Comparison of ENCODE assay signal across 20 cellular contexts in the genomic region with DNA sequence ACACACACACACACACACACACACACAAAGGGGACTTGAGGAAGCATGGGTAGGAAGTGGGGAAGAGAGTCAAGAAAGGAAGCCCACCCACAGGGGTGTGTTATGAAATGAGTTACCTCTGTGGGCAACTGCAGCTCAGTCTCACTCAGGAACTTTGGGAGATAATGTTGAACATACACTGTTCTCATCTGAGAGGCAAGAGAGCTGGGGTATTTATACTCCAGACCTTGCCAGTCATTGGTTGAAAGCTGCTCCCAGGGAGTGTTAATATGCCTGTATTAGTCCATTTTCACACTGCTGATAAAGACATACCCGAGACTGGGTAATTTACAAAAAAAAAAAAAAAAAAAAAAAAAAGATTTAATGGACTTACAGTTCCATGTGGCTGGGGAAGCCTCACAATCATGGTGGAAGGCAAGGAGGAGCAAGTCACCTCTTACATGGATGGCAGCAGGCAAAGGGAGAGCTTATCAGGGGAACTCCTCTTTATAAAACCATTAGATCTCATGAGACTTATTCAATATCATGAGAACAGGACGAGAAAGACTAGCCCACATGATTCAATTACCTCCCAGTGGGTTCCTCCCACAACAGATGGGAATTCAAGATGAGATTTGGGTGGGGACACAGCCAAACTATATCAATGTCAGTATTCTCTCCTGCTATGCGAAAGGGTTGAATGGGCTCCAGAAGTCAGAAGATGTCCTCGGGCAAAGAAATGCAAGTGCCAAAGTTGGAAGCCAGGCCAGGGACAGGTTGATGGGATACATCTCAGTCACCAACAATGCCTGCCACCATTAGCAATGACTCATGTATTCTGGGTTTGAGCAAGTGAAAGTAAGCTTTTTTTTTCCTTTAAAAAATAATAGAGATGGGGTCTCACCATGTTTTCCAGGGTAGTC.
DNase-seq lines count a peak whose midpoint lies in the region; ATAC-seq, FAIRE-seq and TF ChIP-seq lines count a peak whose summit lies in the region.
"Had no signal": no experiment of that assay in that cellular context is flagged by ENCODE, and none has a peak within 500 bp of the region (broad histone marks: within the 10 kb centered on the region; RNA-seq: fewer than 3 reads in every experiment).

No MANE protein-coding gene starts in this region.

- H3K4me3 ChIP-seq in A549 (no peak overlapping the region), HEK293 (ENCODE audit: low read depth, low read length) (no peak overlapping the region), astrocyte (ENCODE audit: insufficient read depth, low read depth, low read length) (no peak overlapping the region), gastrocnemius medialis (no peak overlapping the region)

- H3K36me3 ChIP-seq in HEK293 (ENCODE audit: control insufficient read depth in 2 of 2, insufficient read depth in 1 of 2, low read length in 2 of 2) (no peaks in the 10 kb centered on the region), astrocyte (ENCODE audit: insufficient read depth, low read length) (no peaks in the 10 kb centered on the region), gastrocnemius medialis (no peaks in the 10 kb centered on the region)

- H3K4me3 Mint-ChIP-seq in astrocyte (ENCODE audit: unreplicated experiment): no peak overlapping the region
- H3K4me3 Mint-ChIP-seq: CD4-positive, alpha-beta T cell; H9 had no signal

- no peak for TF ChIP-seq RAD21 in A549 (conservative IDR thresholded peaks at IDR 0.05 in 1 of 2, IDR thresholded peaks at IDR 0.05 in 1 of 2)

- H3K9me3 Mint-ChIP-seq in astrocyte (ENCODE audit: unreplicated experiment): peaks cover 12% of the 10 kb centered on the region

- TF ChIP-seq EP300 in A549 (IDR thresholded peaks at IDR 0.05): no peak

- no peak overlapping the region for H3K9ac ChIP-seq in astrocyte (ENCODE audit: low read length)

- FAIRE-seq in A549 (lab: Jason Lieb, UNC) (no peak), astrocyte (lab: Jason Lieb, UNC) (no peak)
- FAIRE-seq: A204.1, D721Med, GM19239, H1 had no signal

- peaks cover 2% of the 10 kb centered on the region for H3K4me1 Mint-ChIP-seq in astrocyte (ENCODE audit: low read depth, unreplicated experiment)

- no peaks in the 10 kb centered on the region for H3K79me2 ChIP-seq in astrocyte (ENCODE audit: insufficient read depth, low read length)

- no peak for DNase-seq in A549 (ENCODE audit: low read depth in 1 of 2, low spot score in 1 of 2)
- DNase-seq in astrocyte (ENCODE audit: low read depth): no peak
- DNase-seq in gastrocnemius medialis: no peak
- DNase-seq: AML-193; Caco-2; CD4-positive, alpha-beta T cell; DMS79 treated with DMSO at 0.1 percent for 48 hours; GF-D8; H9; IMR-90; KBM-7 had no signal

- H3K4me2 ChIP-seq in A549 (no peak overlapping the region), astrocyte (ENCODE audit: low read length) (no peak overlapping the region)

- 0 out of 3 replicates have a peak, but pooled peaks cover 4% of the 10 kb centered on the region for H3K4me1 ChIP-seq in A549
- no peaks in the 10 kb centered on the region for H3K4me1 ChIP-seq in HEK293 (ENCODE audit: control insufficient read depth, insufficient read depth, low read length)
- no peaks in the 10 kb centered on the region for H3K4me1 ChIP-seq in astrocyte (ENCODE audit: insufficient read depth, low read length)
- H3K4me1 ChIP-seq in gastrocnemius medialis: peaks cover 17 to 36% of the 10 kb centered on the region in 2 donors
- H3K4me1 ChIP-seq: Caco-2 had no signal

- intact Hi-C loops in gastrocnemius medialis (cut with DNase I; ENCODE audit: low total_unique reads): no loop called here

- H4K20me1 ChIP-seq in astrocyte (ENCODE audit: insufficient read depth, low read length): no peaks in the 10 kb centered on the region

- H3K27ac Mint-ChIP-seq in astrocyte (ENCODE audit: unreplicated experiment): peak overlapping the region; percentile 50
- H3K27ac Mint-ChIP-seq: CD4-positive, alpha-beta T cell; H9 had no signal

- no peak overlapping the region for H3K27ac ChIP-seq in A549
- H3K27ac ChIP-seq in HEK293 (ENCODE audit: extremely low read depth, low read depth, low read length): no peak overlapping the region
- no peak overlapping the region for H3K27ac ChIP-seq in astrocyte (ENCODE audit: low read depth, low read length)
- peak overlapping the region; percentile 7 to 56 (median 35) for H3K27ac ChIP-seq in gastrocnemius medialis
- H3K27ac ChIP-seq: C4-2B, HL-60 had no signal

- H3K36me3 Mint-ChIP-seq in astrocyte (ENCODE audit: low read depth, unreplicated experiment): peaks cover 25% of the 10 kb centered on the region

- POLR2A ChIA-PET in A549 (lab: Yijun Ruan, JAX): interaction anchor here (1.3 kb wide), 1 partner anchor 9 kb away, joined by 3 read pairs; no protein-coding TSS in a partner anchor
- POLR2A ChIA-PET in HEK293 (lab: Yijun Ruan, JAX): no interaction called here

- in situ Hi-C loops in gastrocnemius medialis (cut with MboI; ENCODE audit: low sequenced_read_pairs in 4 of 4): no loop called here

- ATAC-seq in A549: no peak
- peak in 1 of 2 donors; percentile 14 for ATAC-seq in gastrocnemius medialis
- no peak for ATAC-seq in GM18861 (IDR thresholded peaks at IDR 0.05; ENCODE audit: unreplicated experiment)
- ATAC-seq in GM18498 (IDR thresholded peaks at IDR 0.05; ENCODE audit: unreplicated experiment): no peak

- H3K27me3 ChIP-seq in astrocyte (ENCODE audit: insufficient read depth, low read length) (peaks cover 3% of the 10 kb centered on the region), gastrocnemius medialis (no peaks in the 10 kb centered on the region)

- H2AFZ ChIP-seq in astrocyte (ENCODE audit: low read depth, low read length): no peak overlapping the region

- H3K9me3 ChIP-seq in A549 (peaks cover 22% of the 10 kb centered on the region), HEK293 (ENCODE audit: control insufficient read depth, insufficient read depth, low read depth, low read length) (no peaks in the 10 kb centered on the region), astrocyte (ENCODE audit: insufficient read depth, low read depth, low read length) (peaks cover 2% of the 10 kb centered on the region), gastrocnemius medialis (no peaks in the 10 kb centered on the region)
- H3K9me3 ChIP-seq: Caco-2 had no signal

- CTCF ChIA-PET in A549 (lab: Yijun Ruan, JAX) (no interaction called here), HEK293 (lab: Yijun Ruan, JAX) (no interaction called here)

- TF ChIP-seq CTCF in A549 (IDR thresholded peaks at IDR 0.05) (no peak), HEK293 (tag by site-specific recombination; IDR thresholded peaks at IDR 0.05) (no peak), astrocyte (IDR thresholded peaks at IDR 0.05; ENCODE audit: insufficient read depth, low read depth, low read length) (no peak), gastrocnemius medialis (IDR thresholded peaks at IDR 0.05 in 4 of 5, conservative IDR thresholded peaks at IDR 0.05 in 1 of 5) (no peak)

- WGBS in A549 (ENCODE audit: missing lambda C conversion rate): 68% methylated on average over 4 of the region's 4 CpGs

- no peak for TF ChIP-seq POLR2A in A549 (IDR thresholded peaks at IDR 0.05; ENCODE audit: low read length)
- no peak for TF ChIP-seq POLR2A in gastrocnemius medialis (IDR thresholded peaks at IDR 0.05)

- H3K27me3 Mint-ChIP-seq in astrocyte (ENCODE audit: low read depth, unreplicated experiment): peaks cover 3% of the 10 kb centered on the region
- H3K27me3 Mint-ChIP-seq: CD4-positive, alpha-beta T cell had no signal

TF ChIP-seq in A549, 52 proteins besides CTCF, POLR2A, EP300 and RAD21:
- TF ChIP-seq JUNB (IDR thresholded peaks at IDR 0.05): no peak
- no peak for TF ChIP-seq RCOR1 (IDR thresholded peaks at IDR 0.05; ENCODE audit: low read depth, low read length)
- TF ChIP-seq ZFP36 (IDR thresholded peaks at IDR 0.05; ENCODE audit: borderline replicate concordance, partially characterized antibody): peak; percentile 13

TF ChIP-seq in HEK293, 187 proteins besides CTCF, POLR2A, EP300 and RAD21:
- TF ChIP-seq ZFP69B (tag by site-specific recombination; IDR thresholded peaks at IDR 0.05) (no peak), ZNF37A (tag by site-specific recombination; IDR thresholded peaks at IDR 0.05) (peak; percentile 98)

Comparison
In these comparisons a context has a peak if more than half of its experiments do, and no peak if none do; other contexts are left out.
1. H3K27ac ChIP-seq: peak in gastrocnemius medialis (4 of 4); none in A549 (0 of 2), HEK293 (single experiment) and astrocyte (single experiment).